ENCODE assay signal across 20 cellular contexts in the genomic region with DNA sequence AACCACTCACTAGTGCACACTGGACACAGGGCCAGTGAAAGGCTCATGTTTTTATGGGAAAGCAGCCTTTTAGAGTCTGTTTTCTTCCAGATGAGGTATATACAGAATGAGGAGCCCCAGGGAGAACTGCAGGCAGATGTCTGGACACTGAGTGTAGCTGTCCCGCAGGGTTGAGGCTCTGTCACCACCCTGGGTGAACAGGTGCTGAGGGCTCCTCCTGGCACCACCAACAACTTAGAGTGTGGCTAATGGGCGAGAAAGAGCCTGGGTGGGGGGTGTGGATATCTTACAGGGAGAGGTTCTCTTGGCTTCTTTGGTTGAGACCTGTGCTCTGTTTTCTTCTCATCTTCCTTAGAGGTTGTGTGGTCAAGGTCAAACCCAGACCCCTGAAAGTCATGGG.
DNase-seq lines count a peak whose midpoint lies in the region; ATAC-seq, FAIRE-seq and TF ChIP-seq lines count a peak whose summit lies in the region.
"Had no signal": no experiment of that assay in that cellular context is flagged by ENCODE, and none has a peak within 500 bp of the region (broad histone marks: within the 10 kb centered on the region; RNA-seq: fewer than 3 reads in every experiment).

No MANE protein-coding gene starts in this region.

- POLR2A ChIA-PET in Caco-2 (lab: Charles Lee) (interaction anchor here (1.2 to 1.3 kb wide), 2 partner anchors 11 to 20 kb away, joined by 9 to 13 read pairs; no protein-coding TSS in a partner anchor), HepG2 (lab: Yijun Ruan, JAX) (interaction anchor here (1.6 kb wide), 1 partner anchor 20 kb away, joined by 7 read pairs; no protein-coding TSS in a partner anchor)
- POLR2A ChIA-PET in activated CD8-positive, alpha-beta T cell treated with anti-CD3 and anti-CD28 coated beads, Interleukin-2, amount 10 ng/mL, durations not matched to agents 7 days and 5 days (lab: Charles Lee) = no interaction called here

- TF ChIP-seq RAD21 in HepG2 (CRISPR knock-in tag; IDR thresholded peaks at IDR 0.05) = no peak

- H3K27ac Mint-ChIP-seq in Caco-2 (ENCODE audit: unreplicated experiment) (peak overlapping the region; percentile 90), progenitor cell of endocrine pancreas (peak overlapping the region; percentile 84)
- no peak overlapping the region for H3K27ac Mint-ChIP-seq in activated CD8-positive, alpha-beta T cell treated with anti-CD3 and anti-CD28 coated beads, Interleukin-2, amount 10 ng/mL, durations not matched to agents 7 days and 5 days
- H3K27ac Mint-ChIP-seq: CD8-positive, alpha-beta T cell had no signal

- H3K79me1 ChIP-seq in mesenchymal stem cell (replicated peaks; ENCODE audit: low read length, poor library complexity, severe bottlenecking) = no peaks in the 10 kb centered on the region

- H2BK5ac ChIP-seq in mesenchymal stem cell (ENCODE audit: low read depth, low read length, poor library complexity, severe bottlenecking) = no peak overlapping the region

- intact Hi-C loops in Caco-2 (cut with micrococcal nuclease; ENCODE audit: unreplicated experiment) (loop anchor here (1.0 to 10.0 kb wide), 3 partner anchors 11 to 662 kb away; partner anchors contain the start of genes LNX2 and POLR1D), HepG2 (cut with micrococcal nuclease; ENCODE audit: unreplicated experiment) (no loop called here)

- CTCF ChIA-PET in Caco-2 (lab: Charles Lee) = interaction anchor here (1.3 to 1.8 kb wide), 7 partner anchors 8 to 22 kb away, joined by 4 to 17 read pairs (median 8); no protein-coding TSS in a partner anchor
- CTCF ChIA-PET in HepG2 (lab: Yijun Ruan, JAX; ENCODE audit: low intra/inter-chr PET ratio, low total read pairs) = no interaction called here
- CTCF ChIA-PET in activated CD8-positive, alpha-beta T cell treated with anti-CD3 and anti-CD28 coated beads, Interleukin-2, amount 10 ng/mL, durations not matched to agents 7 days and 5 days (lab: Charles Lee) = no interaction called here

- H2BK12ac ChIP-seq in mesenchymal stem cell (ENCODE audit: low read length in 2 of 2) = no peak overlapping the region

- no peak for TF ChIP-seq EP300 in HepG2 (IDR thresholded peaks at IDR 0.05; ENCODE audit: low read depth in 2 of 2, low read length in 2 of 2)
- TF ChIP-seq EP300 in HepG2 (CRISPR knock-in tag; IDR thresholded peaks at IDR 0.05; ENCODE audit: borderline replicate concordance) = no peak

- H3K9ac ChIP-seq in HepG2 (ENCODE audit: insufficient read depth, low read depth, low read length) (peak overlapping the region; percentile 16; the same call in 1 of the 2 replicates), mesenchymal stem cell (ENCODE audit: low read length) (no peak overlapping the region)
- H3K9ac ChIP-seq: BLaER1 had no signal

- peak; percentile 17; the same call in 2 of the 3 replicates for ATAC-seq in HepG2
- ATAC-seq in omental fat pad (ENCODE audit: low FRiP score) = no peak
- ATAC-seq in GM18858 (IDR thresholded peaks at IDR 0.05; ENCODE audit: unreplicated experiment) = no peak
- no peak for ATAC-seq in activated CD8-positive, alpha-beta T cell treated with anti-CD3 and anti-CD28 coated beads, Interleukin-2, amount 10 ng/mL, durations not matched to agents 7 days and 5 days
- ATAC-seq: CD8-positive, alpha-beta T cell had no signal

- no peak overlapping the region for H3K23ac ChIP-seq in mesenchymal stem cell (ENCODE audit: low read length in 2 of 2)

- no peak overlapping the region for H2BK15ac ChIP-seq in mesenchymal stem cell (ENCODE audit: low read depth, poor library complexity, severe bottlenecking)

- TSS peak; percentile 69 for BruUV-seq in Caco-2 (replicated peaks; lab: Mats Ljungman, UMichigan)
- BruUV-seq in HepG2 (replicated peaks; lab: Mats Ljungman, UMichigan) = no TSS peak

- H4K91ac ChIP-seq in mesenchymal stem cell (ENCODE audit: low read length) = no peak overlapping the region

- no peak overlapping the region for H2AK5ac ChIP-seq in mesenchymal stem cell (ENCODE audit: low read length, severe bottlenecking)

- no peaks in the 10 kb centered on the region for H3K27me3 ChIP-seq in Caco-2 (replicated peaks; ENCODE audit: control insufficient read depth, insufficient read depth, low read length)
- no peaks in the 10 kb centered on the region for H3K27me3 ChIP-seq in SJCRH30
- H3K27me3 ChIP-seq in HepG2 (ENCODE audit: control insufficient read depth in 1 of 2, insufficient read depth in 2 of 2, low read length in 2 of 2) = no peaks in the 10 kb centered on the region
- peaks cover 31 to 69% of the 10 kb centered on the region in 2 experiments for H3K27me3 ChIP-seq in mesenchymal stem cell (ENCODE audit: control insufficient read depth in 1 of 2, insufficient read depth in 1 of 2, low read length in 2 of 2)
- H3K27me3 ChIP-seq: BLaER1, MG63 had no signal

- H4K20me1 ChIP-seq in HepG2 (ENCODE audit: insufficient read depth, low read length) = no peaks in the 10 kb centered on the region
- H4K20me1 ChIP-seq: BLaER1 had no signal

- no peak for FAIRE-seq in HepG2 (lab: Jason Lieb, UNC)
- FAIRE-seq: A204.1, GM19239, RCC 7860 had no signal

- H3K9me3 ChIP-seq in Caco-2 (no peaks in the 10 kb centered on the region), SJCRH30 (replicated peaks) (no peaks in the 10 kb centered on the region), HepG2 (ENCODE audit: low read length) (no peaks in the 10 kb centered on the region), mesenchymal stem cell (ENCODE audit: control insufficient read depth, low read length) (no peaks in the 10 kb centered on the region)
- H3K9me3 ChIP-seq: BLaER1, MG63 had no signal

- in situ Hi-C loops in HepG2 (cut with HindIII; ENCODE audit: extremely low pct_ligation_motif_present, low pct_unique_long_range_greater_than_20kb) = loop anchor here (25.0 kb wide), 1 partner anchor 1000 kb away; the partner anchor contains the start of gene CDX2

- no peak overlapping the region for H4K8ac ChIP-seq in mesenchymal stem cell (ENCODE audit: low read length)

- H3K36me3 Mint-ChIP-seq in Caco-2 (ENCODE audit: insufficient read depth, unreplicated experiment) = peaks cover 22% of the 10 kb centered on the region
- no peaks in the 10 kb centered on the region for H3K36me3 Mint-ChIP-seq in progenitor cell of endocrine pancreas (ENCODE audit: insufficient read depth)
- H3K36me3 Mint-ChIP-seq in activated CD8-positive, alpha-beta T cell treated with anti-CD3 and anti-CD28 coated beads, Interleukin-2, amount 10 ng/mL, durations not matched to agents 7 days and 5 days (ENCODE audit: low read depth) = no peaks in the 10 kb centered on the region
- H3K36me3 Mint-ChIP-seq: CD8-positive, alpha-beta T cell had no signal

- no peak overlapping the region for H3K18ac ChIP-seq in mesenchymal stem cell (ENCODE audit: low read depth in 1 of 2, low read length in 2 of 2)

- H3K4me3 Mint-ChIP-seq in Caco-2 (ENCODE audit: unreplicated experiment) (peak overlapping the region; percentile 59), progenitor cell of endocrine pancreas (ENCODE audit: low read depth) (no peak overlapping the region)
- H3K4me3 Mint-ChIP-seq in activated CD8-positive, alpha-beta T cell treated with anti-CD3 and anti-CD28 coated beads, Interleukin-2, amount 10 ng/mL, durations not matched to agents 7 days and 5 days = no peak overlapping the region
- H3K4me3 Mint-ChIP-seq: CD8-positive, alpha-beta T cell had no signal

- H3K4ac ChIP-seq in mesenchymal stem cell (ENCODE audit: low read depth in 1 of 2, low read length in 2 of 2) = no peak overlapping the region

- H3K4me2 ChIP-seq in HepG2 (ENCODE audit: low read depth, low read length) = peak overlapping the region; percentile 67
- H3K4me2 ChIP-seq in mesenchymal stem cell (ENCODE audit: low read length, poor library complexity, severe bottlenecking) = no peak overlapping the region
- H3K4me2 ChIP-seq: BLaER1 had no signal

- no peaks in the 10 kb centered on the region for H3K36me3 ChIP-seq in Caco-2 (ENCODE audit: control insufficient read depth, insufficient read depth, low read length)
- H3K36me3 ChIP-seq in SJCRH30 = no peaks in the 10 kb centered on the region
- H3K36me3 ChIP-seq in HepG2 (replicated peaks in 1 of 2; ENCODE audit: control insufficient read depth in 1 of 2, insufficient read depth in 2 of 2, low read length in 2 of 2) = no peaks in the 10 kb centered on the region
- no peaks in the 10 kb centered on the region for H3K36me3 ChIP-seq in mesenchymal stem cell (ENCODE audit: control insufficient read depth in 1 of 2, insufficient read depth in 2 of 2, low read depth in 1 of 2, low read length in 2 of 2)
- H3K36me3 ChIP-seq: BLaER1, MG63 had no signal

- H3K4me1 ChIP-seq in Caco-2 (peaks cover 81% of the 10 kb centered on the region), SJCRH30 (peaks cover 33% of the 10 kb centered on the region), HepG2 (ENCODE audit: insufficient read depth, low read length) (peaks cover 92% of the 10 kb centered on the region), mesenchymal stem cell (ENCODE audit: control insufficient read depth, insufficient read depth, low read depth, low read length) (peaks cover 8% of the 10 kb centered on the region)

- 83% methylated on average over 1 of the region's 2 CpGs for WGBS in HepG2 (ENCODE audit: low lambda C conversion rate)
- WGBS in mesenchymal stem cell = 75% methylated on average over 2 of the region's 2 CpGs

- H3K27me3 Mint-ChIP-seq in Caco-2 (ENCODE audit: insufficient read depth, unreplicated experiment) (no peaks in the 10 kb centered on the region), progenitor cell of endocrine pancreas (no peaks in the 10 kb centered on the region)
- H3K27me3 Mint-ChIP-seq in activated CD8-positive, alpha-beta T cell treated with anti-CD3 and anti-CD28 coated beads, Interleukin-2, amount 10 ng/mL, durations not matched to agents 7 days and 5 days (ENCODE audit: low read depth) = peaks cover 2% of the 10 kb centered on the region

- H2AFZ ChIP-seq in HepG2 (ENCODE audit: low read length) (no peak overlapping the region), mesenchymal stem cell (ENCODE audit: low read depth, low read length) (no peak overlapping the region)

- no peak overlapping the region for H2BK120ac ChIP-seq in mesenchymal stem cell (ENCODE audit: low read depth, low read length)

- H3K27ac ChIP-seq in SJCRH30 = no peak overlapping the region
- H3K27ac ChIP-seq in HepG2 (ENCODE audit: extremely low read length, insufficient read depth, low read length) = peak overlapping the region; percentile 66
- H3K27ac ChIP-seq in mesenchymal stem cell (ENCODE audit: low read length, poor library complexity, severe bottlenecking) = no peak overlapping the region
- H3K27ac ChIP-seq: BLaER1 had no signal

- no peaks in the 10 kb centered on the region for H3K79me2 ChIP-seq in HepG2 (ENCODE audit: insufficient read depth, low read length)

- TF ChIP-seq CTCF in Caco-2 (IDR thresholded peaks at IDR 0.05; ENCODE audit: insufficient read depth in 1 of 2, low read depth in 1 of 2, low read length in 1 of 2, severe bottlenecking in 1 of 2, unreplicated experiment in 1 of 2) = no peak
- TF ChIP-seq CTCF in HepG2 (CRISPR knock-in tag; IDR thresholded peaks at IDR 0.05) = no peak
- TF ChIP-seq CTCF in progenitor cell of endocrine pancreas (IDR thresholded peaks at IDR 0.05; ENCODE audit: unreplicated experiment) = no peak
- TF ChIP-seq CTCF in omental fat pad (IDR thresholded peaks at IDR 0.05) = no peak

- no peak for TF ChIP-seq POLR2A in HepG2 (IDR thresholded peaks at IDR 0.05; ENCODE audit: insufficient read depth in 1 of 2, low read depth in 2 of 2, low read length in 2 of 2)

- DNase-seq in Caco-2 (no peak), SJCRH30 (peak; percentile 28 to 52), HepG2 (ENCODE audit: low spot score) (no peak), progenitor cell of endocrine pancreas (ENCODE audit: low spot score, unreplicated experiment) (no peak), omental fat pad (ENCODE audit: low spot score) (no peak), mesenchymal stem cell (no peak)
- no peak for DNase-seq in activated CD8-positive, alpha-beta T cell treated with anti-CD3 and anti-CD28 coated beads, Interleukin-2, amount 10 ng/mL, durations not matched to agents 7 days and 5 days
- DNase-seq: CD8-positive, alpha-beta T cell; EL; H7; Karpas-422; MG63; NCI-H1694 treated with DMSO at 0.1 percent for 48 hours; NCI-H82; Right ventricle myocardium superior had no signal

- H3K14ac ChIP-seq in mesenchymal stem cell (ENCODE audit: low read length in 2 of 2) = no peak overlapping the region

- peaks cover 67% of the 10 kb centered on the region for H3K4me1 Mint-ChIP-seq in Caco-2 (ENCODE audit: low read depth, unreplicated experiment)
- peaks cover 74% of the 10 kb centered on the region for H3K4me1 Mint-ChIP-seq in progenitor cell of endocrine pancreas (ENCODE audit: low read depth)
- H3K4me1 Mint-ChIP-seq in activated CD8-positive, alpha-beta T cell treated with anti-CD3 and anti-CD28 coated beads, Interleukin-2, amount 10 ng/mL, durations not matched to agents 7 days and 5 days (ENCODE audit: low read depth) = no peaks in the 10 kb centered on the region

- H3K9me3 Mint-ChIP-seq in Caco-2 (ENCODE audit: unreplicated experiment) (no peaks in the 10 kb centered on the region), progenitor cell of endocrine pancreas (ENCODE audit: low read depth) (no peaks in the 10 kb centered on the region)
- no peaks in the 10 kb centered on the region for H3K9me3 Mint-ChIP-seq in activated CD8-positive, alpha-beta T cell treated with anti-CD3 and anti-CD28 coated beads, Interleukin-2, amount 10 ng/mL, durations not matched to agents 7 days and 5 days (ENCODE audit: insufficient read depth)
- H3K9me3 Mint-ChIP-seq: CD8-positive, alpha-beta T cell had no signal

- no peak overlapping the region for H3K4me3 ChIP-seq in Caco-2 (ENCODE audit: low read depth, low read length)
- no peak overlapping the region for H3K4me3 ChIP-seq in SJCRH30
- peak overlapping the region in 1 of 3 experiments; percentile 21; a peak in 1 of 6 replicates for H3K4me3 ChIP-seq in HepG2 (replicated peaks in 1 of 3; ENCODE audit: insufficient read depth in 1 of 3, low read depth in 2 of 3, low read length in 3 of 3)
- H3K4me3 ChIP-seq in mesenchymal stem cell (ENCODE audit: insufficient read depth in 1 of 2, low read depth in 1 of 2, low read length in 2 of 2) = no peak overlapping the region
- H3K4me3 ChIP-seq: BLaER1, MG63 had no signal

Comparison
In these comparisons a context has a peak if more than half of its experiments do, and no peak if none do; other contexts are left out.
1. DNase-seq: peak in SJCRH30 (2 of 2); none in Caco-2 (0 of 2), HepG2 (single experiment), progenitor cell of endocrine pancreas (single experiment), omental fat pad (single experiment), mesenchymal stem cell (single experiment) and activated CD8-positive, alpha-beta T cell treated with anti-CD3 and anti-CD28 coated beads, Interleukin-2, amount 10 ng/mL, durations not matched to agents 7 days and 5 days (single experiment).